In genomic region chr12:132489078-132489601, GRCh38 we compare ENCODE assay signal across 8 cellular contexts. TPM values are rescaled to one million over a fixed set of nuclear protein-coding genes. Genes with fewer than 3 reads are reported as not detected.
DNase-seq lines count a peak whose midpoint lies in the region; ATAC-seq and TF ChIP-seq lines count a peak whose summit lies in the region.

No MANE protein-coding gene starts in this region.

- peaks cover 10 to 29% of the 10 kb centered on the region in 2 donors for H3K4me1 ChIP-seq in ascending aorta

- H3K9me3 Mint-ChIP-seq in CD4-positive, alpha-beta T cell: no peaks in the 10 kb centered on the region

- DNase-seq in CD4-positive, alpha-beta T cell: peak; percentile 27 to 68 (median 54)
- DNase-seq in T follicular helper cell (ENCODE audit: low read depth) (peak; percentile 44), ascending aorta (ENCODE audit: low spot score in 2 of 2) (no peak), left kidney (ENCODE audit: low read depth, low spot score) (peak; percentile 64), GM03348 (ENCODE audit: low spot score) (no peak), SHP77 (lab: John Stamatoyannopoulos, UW) (no peak)
- peak; percentile 65 for DNase-seq in stimulated activated CD8-positive, alpha-beta memory T cell treated with anti-CD3 and anti-CD28 coated beads, Interleukin-12 subunit alpha, Interleukin-12 subunit beta, amount 100 ng/mL, for 4 hours (ENCODE audit: low read depth)

- peak overlapping the region; percentile 91 for H3K4me3 Mint-ChIP-seq in CD4-positive, alpha-beta T cell

- H3K27me3 Mint-ChIP-seq in CD4-positive, alpha-beta T cell: no peaks in the 10 kb centered on the region

- CTCF ChIA-PET in CD4-positive, alpha-beta T cell (lab: Charles Lee): interaction anchor here (1.2 kb wide), 1 partner anchor 11 kb away, joined by 4 read pairs; no protein-coding TSS in a partner anchor

- TF ChIP-seq CTCF in CD4-positive, alpha-beta T cell (IDR thresholded peaks at IDR 0.05): no peak
- TF ChIP-seq CTCF in ascending aorta (IDR thresholded peaks at IDR 0.05): no peak

- H3K36me3 Mint-ChIP-seq in CD4-positive, alpha-beta T cell (ENCODE audit: low read depth): peaks cover 14% of the 10 kb centered on the region

- no peaks in the 10 kb centered on the region for H3K9me3 ChIP-seq in CD4-positive, alpha-beta T cell (ENCODE audit: control insufficient read depth, low read length)
- no peaks in the 10 kb centered on the region for H3K9me3 ChIP-seq in ascending aorta

- ATAC-seq in CD4-positive, alpha-beta T cell (ENCODE audit: poor library complexity): peak; percentile 43
- peak; percentile 23 for ATAC-seq in HG02763 (IDR thresholded peaks at IDR 0.05; ENCODE audit: unreplicated experiment)

- no peaks in the 10 kb centered on the region for H3K36me3 ChIP-seq in ascending aorta

- H3K27me3 ChIP-seq in CD4-positive, alpha-beta T cell (ENCODE audit: control insufficient read depth, insufficient read depth, low read length): no peaks in the 10 kb centered on the region
- no peaks in the 10 kb centered on the region for H3K27me3 ChIP-seq in ascending aorta

- peak overlapping the region; percentile 83 for H3K27ac ChIP-seq in CD4-positive, alpha-beta T cell (ENCODE audit: low read depth, low read length)
- H3K27ac ChIP-seq in ascending aorta: peak overlapping the region; percentile 42 to 60

- peak overlapping the region; percentile 97 for H3K27ac Mint-ChIP-seq in CD4-positive, alpha-beta T cell

- H3K4me3 ChIP-seq in ascending aorta: peak overlapping the region; percentile 73 to 92

- POLR2A ChIA-PET in CD4-positive, alpha-beta T cell (lab: Charles Lee): interaction anchor here (1.0 to 4.6 kb wide), 11 partner anchors 12 to 222 kb away, joined by 3 to 69 read pairs (median 5); partner anchors contain the start of gene PGAM5

- intact Hi-C loops in CD4-positive, alpha-beta T cell (cut with DNase I, micrococcal nuclease): loop anchor here (2.0 to 5.0 kb wide), 3 partner anchors 42 to 302 kb away; no protein-coding TSS in a partner anchor
- intact Hi-C loops in ascending aorta (cut with DNase I): loop anchor here (1.0 to 10.0 kb wide), 8 partner anchors 196 to 1617 kb away; partner anchors contain the start of genes ANKLE2, DDX51, NOC4L and POLE

- peaks cover 66% of the 10 kb centered on the region for H3K4me1 Mint-ChIP-seq in CD4-positive, alpha-beta T cell (ENCODE audit: low read depth)

RNA-seq across cellular contexts. Expression of gene FBRSL1, which starts 0.8 kb away (rescaled TPM):
- 10 to 100 TPM; 75.8 to 80.7 TPM for total RNA-seq in CD4-positive, alpha-beta T cell
- total RNA-seq in ascending aorta: 40.7 TPM

Comparison
In these comparisons a context has a peak if more than half of its experiments do, and no peak if none do; other contexts are left out.
1. DNase-seq: peak in CD4-positive, alpha-beta T cell (10 of 10), T follicular helper cell (single experiment), left kidney (single experiment) and stimulated activated CD8-positive, alpha-beta memory T cell treated with anti-CD3 and anti-CD28 coated beads, Interleukin-12 subunit alpha, Interleukin-12 subunit beta, amount 100 ng/mL, for 4 hours (single experiment); none in ascending aorta (0 of 2), GM03348 (single experiment) and SHP77 (0 of 2).